9 cellular contexts compared by ENCODE assay signal in genomic region chr10:14302035-14302434, GRCh38. TPM values are rescaled to one million over a fixed set of nuclear protein-coding genes. Genes with fewer than 3 reads are reported as not detected.
DNase-seq lines count a peak whose midpoint lies in the region; ATAC-seq and TF ChIP-seq lines count a peak whose summit lies in the region.
"Had no signal": no experiment of that assay in that cellular context is flagged by ENCODE, and none has a peak within 500 bp of the region (broad histone marks: within the 10 kb centered on the region; RNA-seq: fewer than 3 reads in every experiment).

No MANE protein-coding gene starts in this region.

- H3K9me3 ChIP-seq in RWPE2 (ENCODE audit: severe bottlenecking): no peaks in the 10 kb centered on the region

- H3K4me3 ChIP-seq in GM12864 (ENCODE audit: low read depth, low read length) (no peak overlapping the region), RWPE2 (ENCODE audit: severe bottlenecking) (no peak overlapping the region), fibroblast of villous mesenchyme (ENCODE audit: low read depth, low read length) (no peak overlapping the region)

- TF ChIP-seq CTCF in GM12864 (IDR thresholded peaks at IDR 0.05; ENCODE audit: low read depth, low read length, missing control alignments) (peak; percentile 51), RWPE2 (IDR thresholded peaks at IDR 0.05; ENCODE audit: poor library complexity, severe bottlenecking) (peak; percentile 54), fibroblast of villous mesenchyme (IDR thresholded peaks at IDR 0.05; ENCODE audit: insufficient read depth, low read depth, low read length) (peak; percentile 54)

- ATAC-seq in RWPE2 (ENCODE audit: low read depth): no peak

- no peak overlapping the region for H3K27ac ChIP-seq in RWPE2 (ENCODE audit: poor library complexity, severe bottlenecking)

- no peaks in the 10 kb centered on the region for H3K4me1 ChIP-seq in RWPE2 (ENCODE audit: insufficient read depth, poor library complexity, severe bottlenecking)

- H3K27me3 ChIP-seq in RWPE2 (ENCODE audit: insufficient read depth, poor library complexity, severe bottlenecking): peaks cover 3% of the 10 kb centered on the region

- DNase-seq in ACHN: peak; percentile 30
- no peak for DNase-seq in GM12864 (ENCODE audit: low read depth)
- DNase-seq in RWPE2 (ENCODE audit: low spot score): no peak
- no peak for DNase-seq in fibroblast of villous mesenchyme (ENCODE audit: low read depth)
- DNase-seq in NCI-H1417 treated with DMSO at 0.1 percent for 48 hours (lab: John Stamatoyannopoulos, UW): no peak
- no peak for DNase-seq in NCI-H226
- DNase-seq in ureter (ENCODE audit: low spot score): no peak
- no peak for DNase-seq in DMS153 treated with DMSO at 0.1 percent for 48 hours (lab: John Stamatoyannopoulos, UW; ENCODE audit: unreplicated experiment)
- DNase-seq: naive B cell had no signal

- in situ Hi-C loops in ACHN (cut with HindIII; ENCODE audit: low pct_ligation_motif_present, low pct_unique_long_range_greater_than_20kb, low sequenced_read_pairs): no loop called here

- no peaks in the 10 kb centered on the region for H3K36me3 ChIP-seq in RWPE2 (ENCODE audit: low read depth)

RNA-seq across cellular contexts. Expression of gene FRMD4A, which starts 28.7 kb away (rescaled TPM):
- 40.2 and 56.7 TPM in 2 replicates for total RNA-seq in fibroblast of villous mesenchyme
- 37.9 TPM for total RNA-seq in ureter
